In genomic region chr10:17989908-17990767, GRCh38 we compare ENCODE assay signal across 9 cellular contexts. TPM values are rescaled to one million over a fixed set of nuclear protein-coding genes. Genes with fewer than 3 reads are reported as not detected.
A peak's percentile ranks its signal among the peaks of the same experiment; 100 is the strongest.
DNase-seq lines count a peak whose midpoint lies in the region; TF ChIP-seq lines count a peak whose summit lies in the region.
"Had no signal": no experiment of that assay in that cellular context is flagged by ENCODE, and none has a peak within 500 bp of the region (broad histone marks: within the 10 kb centered on the region; RNA-seq: fewer than 3 reads in every experiment).

No MANE protein-coding gene starts in this region.

- no peak overlapping the region for H3K4me3 Mint-ChIP-seq in activated CD4-positive, alpha-beta memory T cell treated with anti-CD3 and anti-CD28 coated beads, Interleukin-2, amount 10 ng/mL, durations not matched to agents 7 days and 5 days

- H3K27me3 Mint-ChIP-seq in activated CD4-positive, alpha-beta memory T cell treated with anti-CD3 and anti-CD28 coated beads, Interleukin-2, amount 10 ng/mL, durations not matched to agents 7 days and 5 days = no peaks in the 10 kb centered on the region

- H3K36me3 Mint-ChIP-seq in activated CD4-positive, alpha-beta memory T cell treated with anti-CD3 and anti-CD28 coated beads, Interleukin-2, amount 10 ng/mL, durations not matched to agents 7 days and 5 days (ENCODE audit: low read depth) = no peaks in the 10 kb centered on the region

- H3K4me3 ChIP-seq in GM12865 (ENCODE audit: low read depth, low read length) (no peak overlapping the region), HFF-Myc (replicated peaks; ENCODE audit: low read depth, low read length) (no peak overlapping the region)

- DNase-seq in GM12865 (ENCODE audit: low read depth) (peak; percentile 77), HFF-Myc (ENCODE audit: extremely low read depth, low read depth) (peak; percentile 61), M059J (ENCODE audit: low read depth) (peak; percentile 82), germinal center (ENCODE audit: low spot score) (peak; percentile 50), islet precursor cell (no peak), CD1c-positive myeloid dendritic cell (ENCODE audit: extremely low spot score) (no peak), NCI-H187 treated with DMSO at 0.1 percent for 48 hours (lab: John Stamatoyannopoulos, UW) (no peak)
- DNase-seq in activated CD4-positive, alpha-beta memory T cell treated with anti-CD3 and anti-CD28 coated beads, Interleukin-2, amount 10 ng/mL, durations not matched to agents 7 days and 5 days = no peak
- DNase-seq: hippocampal formation had no signal

- TF ChIP-seq CTCF in GM12865 (IDR thresholded peaks at IDR 0.05; ENCODE audit: insufficient read depth, low read depth, low read length, missing control alignments) (no peak), HFF-Myc (IDR thresholded peaks at IDR 0.05; ENCODE audit: low read depth, low read length, missing control alignments) (no peak)

- CTCF ChIA-PET in activated CD4-positive, alpha-beta memory T cell treated with anti-CD3 and anti-CD28 coated beads, Interleukin-2, amount 10 ng/mL, durations not matched to agents 7 days and 5 days (lab: Charles Lee) = no interaction called here

- POLR2A ChIA-PET in activated CD4-positive, alpha-beta memory T cell treated with anti-CD3 and anti-CD28 coated beads, Interleukin-2, amount 10 ng/mL, durations not matched to agents 7 days and 5 days (lab: Charles Lee) = interaction anchor here (1.3 kb wide), 1 partner anchor 8 kb away, joined by 3 read pairs; no protein-coding TSS in a partner anchor

- H3K27ac Mint-ChIP-seq in activated CD4-positive, alpha-beta memory T cell treated with anti-CD3 and anti-CD28 coated beads, Interleukin-2, amount 10 ng/mL, durations not matched to agents 7 days and 5 days = no peak overlapping the region

- peaks cover 5% of the 10 kb centered on the region for H3K9me3 Mint-ChIP-seq in activated CD4-positive, alpha-beta memory T cell treated with anti-CD3 and anti-CD28 coated beads, Interleukin-2, amount 10 ng/mL, durations not matched to agents 7 days and 5 days

- H3K4me1 Mint-ChIP-seq in activated CD4-positive, alpha-beta memory T cell treated with anti-CD3 and anti-CD28 coated beads, Interleukin-2, amount 10 ng/mL, durations not matched to agents 7 days and 5 days = no peaks in the 10 kb centered on the region

RNA-seq across cellular contexts. Expression of gene SLC39A12, which starts 38.4 kb away (rescaled TPM):
- total RNA-seq in M059J (2014; rRNA removed; shearing (Covaris generic)) = not detected in 2 replicates
- total RNA-seq in activated CD4-positive, alpha-beta memory T cell treated with anti-CD3 and anti-CD28 coated beads, Interleukin-2, amount 10 ng/mL, durations not matched to agents 7 days and 5 days = not detected

Comparison
In these comparisons a context has a peak if more than half of its experiments do, and no peak if none do; other contexts are left out.
1. DNase-seq: peak in GM12865 (single experiment), HFF-Myc (single experiment), M059J (single experiment) and germinal center (single experiment); none in islet precursor cell (single experiment), CD1c-positive myeloid dendritic cell (single experiment), activated CD4-positive, alpha-beta memory T cell treated with anti-CD3 and anti-CD28 coated beads, Interleukin-2, amount 10 ng/mL, durations not matched to agents 7 days and 5 days (single experiment) and NCI-H187 treated with DMSO at 0.1 percent for 48 hours (single experiment).